In genomic region chr1:183470147-183470960, GRCh38 we compare ENCODE assay signal across 1 cellular context.
TF ChIP-seq lines count a peak whose summit lies in the region.

No MANE protein-coding gene starts in this region.

TF ChIP-seq in GM12878, 131 proteins besides CTCF, POLR2A, EP300 and RAD21 (continued from another document and continues in another):
- TF ChIP-seq ZNF592 (IDR thresholded peaks at IDR 0.05) (no peak), HCFC1 (IDR thresholded peaks at IDR 0.05; ENCODE audit: low read length) (no peak), ESRRA (IDR thresholded peaks at IDR 0.05; ENCODE audit: low read length) (peak; percentile 72; the same call in 1 of the 2 replicates), MAX (IDR thresholded peaks at IDR 0.05; ENCODE audit: low read depth, low read length) (0 out of 2 replicates have a peak, but pooled peaks have one; percentile 62), PML (IDR thresholded peaks at IDR 0.05; ENCODE audit: low read length) (no peak), ZNF687 (IDR thresholded peaks at IDR 0.05) (peak; percentile 61; the same call in 1 of the 2 replicates), ZBTB4 (CRISPR knock-in tag; IDR thresholded peaks at IDR 0.05) (no peak), FOS (IDR thresholded peaks at IDR 0.05; ENCODE audit: borderline replicate concordance, extremely low read depth, insufficient read length) (no peak), TARDBP (IDR thresholded peaks at IDR 0.05; ENCODE audit: borderline replicate concordance) (no peak), CHD1 (IDR thresholded peaks at IDR 0.05; ENCODE audit: low read depth, low read length) (0 out of 2 replicates have a peak, but pooled peaks have one; percentile 79), RAD51 (IDR thresholded peaks at IDR 0.05) (no peak; the same call in 1 of the 2 replicates), RUNX3 (IDR thresholded peaks at IDR 0.05; ENCODE audit: low read length) (peak; percentile 56), PAX8 (IDR thresholded peaks at IDR 0.05) (peak; percentile 84; the same call in 1 of the 2 replicates), CEBPZ (IDR thresholded peaks at IDR 0.05; ENCODE audit: low read depth, low read length) (no peak), ZNF24 (IDR thresholded peaks at IDR 0.05) (no peak), KLF5 (IDR thresholded peaks at IDR 0.05; ENCODE audit: partially characterized antibody) (no peak), ZBTB11 (CRISPR knock-in tag; IDR thresholded peaks at IDR 0.05) (no peak), FOXM1 (IDR thresholded peaks at IDR 0.05; ENCODE audit: low read depth, low read length) (no peak), EZH2 (IDR thresholded peaks at IDR 0.05; ENCODE audit: borderline replicate concordance, control insufficient read depth, low read depth, low read length) (no peak), HSF1 (IDR thresholded peaks at IDR 0.05; ENCODE audit: low read depth, low read length) (no peak), NR2C2 (IDR thresholded peaks at IDR 0.05; ENCODE audit: borderline replicate concordance, control insufficient read depth, insufficient read length, low read depth) (no peak), PKNOX1 (IDR thresholded peaks at IDR 0.05) (peak; percentile 59; the same call in 1 of the 2 replicates), NFXL1 (IDR thresholded peaks at IDR 0.05; ENCODE audit: borderline replicate concordance) (no peak), SREBF2 (IDR thresholded peaks at IDR 0.05; ENCODE audit: low read length) (no peak), ZNF384 (IDR thresholded peaks at IDR 0.05; ENCODE audit: borderline replicate concordance, low read depth, low read length) (no peak), TCF3 (IDR thresholded peaks at IDR 0.05; ENCODE audit: borderline replicate concordance, insufficient read depth, low read depth, low read length) (no peak), JUND (IDR thresholded peaks at IDR 0.05; ENCODE audit: low read depth, low read length) (no peak), E2F8 (IDR thresholded peaks at IDR 0.05; ENCODE audit: low read depth, partially characterized antibody) (no peak)
